In the genomic region with DNA sequence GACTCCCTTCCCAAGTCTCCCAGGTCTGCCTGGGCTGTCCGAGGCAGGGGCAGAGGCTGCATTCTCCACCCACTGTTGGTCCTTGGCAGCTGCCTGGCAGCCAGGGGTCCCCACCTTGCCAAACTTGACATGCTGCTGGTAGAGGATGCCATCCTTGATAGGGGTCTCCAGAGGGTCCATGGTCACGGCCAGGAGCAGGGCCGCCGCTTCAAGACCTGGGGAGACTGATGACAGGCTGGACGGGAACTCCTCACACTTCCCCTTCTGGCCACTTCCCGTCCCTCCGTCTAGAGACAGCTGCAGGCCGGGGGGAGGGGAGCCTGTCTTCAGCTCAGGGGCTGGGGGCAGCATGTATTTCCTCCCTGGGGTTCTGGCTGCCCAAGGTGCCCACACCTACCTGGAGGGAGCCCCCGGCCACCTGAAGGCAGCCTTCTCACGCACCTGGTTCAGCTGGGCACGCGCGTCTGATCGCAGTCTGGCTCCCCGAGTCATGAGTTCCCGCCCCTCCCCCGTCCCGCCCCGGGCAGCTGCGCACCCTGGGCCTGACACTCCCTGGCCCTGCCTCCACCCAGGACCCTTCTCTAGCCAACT, we compare ENCODE assay signal across 7 cellular contexts. TPM values are rescaled to one million over a fixed set of nuclear protein-coding genes. Genes with fewer than 3 reads are reported as not detected.
DNase-seq lines count a peak whose midpoint lies in the region; ATAC-seq and TF ChIP-seq lines count a peak whose summit lies in the region.

TSS of gene DOK3 (minus strand) at position 466 of the 591 bp plus-strand sequence. CDS start at position 180, 286 bp downstream.

- peak within 1 kb of the TSS in 2 of 4 donors; percentile 45 to 56 for H3K27ac ChIP-seq in gastroesophageal sphincter

- no peaks in the 10 kb centered on the region for H3K27me3 ChIP-seq in gastroesophageal sphincter

- no peak for TF ChIP-seq POLR2A in gastroesophageal sphincter (IDR thresholded peaks at IDR 0.05)

- H3K4me3 Mint-ChIP-seq in stimulated activated memory B cell treated with anti-CD40 and anti-IgM and Interleukin-4, amounts not matched to agents 10 μg/mL and 1 μg/mL and 100 μg/mL, for 72 hours, result peak within 1 kb of the TSS; percentile 94

- no peaks in the 10 kb centered on the region for H3K9me3 ChIP-seq in gastroesophageal sphincter

- H3K4me1 ChIP-seq in gastroesophageal sphincter, result peaks cover 0 to 5% (median 0%) of the 10 kb centered on the region in 3 donors

- H3K4me1 Mint-ChIP-seq in stimulated activated memory B cell treated with anti-CD40 and anti-IgM and Interleukin-4, amounts not matched to agents 10 μg/mL and 1 μg/mL and 100 μg/mL, for 72 hours, result peaks cover 63% of the 10 kb centered on the region

- H3K27ac Mint-ChIP-seq in stimulated activated memory B cell treated with anti-CD40 and anti-IgM and Interleukin-4, amounts not matched to agents 10 μg/mL and 1 μg/mL and 100 μg/mL, for 72 hours, result peak within 1 kb of the TSS; percentile 95

- H3K27me3 Mint-ChIP-seq in stimulated activated memory B cell treated with anti-CD40 and anti-IgM and Interleukin-4, amounts not matched to agents 10 μg/mL and 1 μg/mL and 100 μg/mL, for 72 hours, result no peaks in the 10 kb centered on the region

- DNase-seq in NAMALWA (ENCODE audit: low spot score), result peak; percentile 72
- no peak for DNase-seq in EL
- DNase-seq in NCI-H1436 treated with DMSO at 0.1 percent for 48 hours (lab: John Stamatoyannopoulos, UW), result no peak
- no peak for DNase-seq in T1000 (lab: John Stamatoyannopoulos, UW)

- ATAC-seq in GM19395 (IDR thresholded peaks at IDR 0.05; ENCODE audit: unreplicated experiment) (peak; percentile 30), gastroesophageal sphincter (peak; percentile 40)
- ATAC-seq in stimulated activated memory B cell treated with anti-CD40 and anti-IgM and Interleukin-4, amounts not matched to agents 10 μg/mL and 1 μg/mL and 100 μg/mL, for 72 hours, result peak; percentile 72

- H3K36me3 ChIP-seq in gastroesophageal sphincter, result peaks cover 0 to 46% of the 10 kb centered on the region in 2 donors

- no peak for TF ChIP-seq CTCF in gastroesophageal sphincter (IDR thresholded peaks at IDR 0.05)

- no peak for TF ChIP-seq EP300 in gastroesophageal sphincter (IDR thresholded peaks at IDR 0.05)

- no peaks in the 10 kb centered on the region for H3K9me3 Mint-ChIP-seq in stimulated activated memory B cell treated with anti-CD40 and anti-IgM and Interleukin-4, amounts not matched to agents 10 μg/mL and 1 μg/mL and 100 μg/mL, for 72 hours

- peak within 1 kb of the TSS in 1 of 2 donors; percentile 39 for H3K4me3 ChIP-seq in gastroesophageal sphincter

- no CpG with 5 or more reads among the region's 20 CpGs for WGBS in gastroesophageal sphincter (ENCODE audit: low coverage in 1 of 2), 2 donors

- H3K36me3 Mint-ChIP-seq in stimulated activated memory B cell treated with anti-CD40 and anti-IgM and Interleukin-4, amounts not matched to agents 10 μg/mL and 1 μg/mL and 100 μg/mL, for 72 hours, result peaks cover 63% of the 10 kb centered on the region

RNA-seq across cellular contexts. Expression of gene DOK3, which starts in this region (rescaled TPM):
- 10 to 100 TPM in 1 of 4 donors, 1 to 10 TPM in 3; 6.1 to 16.6 (median 6.6) TPM for total RNA-seq in gastroesophageal sphincter
